In genomic region chr2:213285404-213285803, GRCh38 we compare ENCODE assay signal across 11 cellular contexts. TPM values are rescaled to one million over a fixed set of nuclear protein-coding genes. Genes with fewer than 3 reads are reported as not detected.
DNase-seq lines count a peak whose midpoint lies in the region; TF ChIP-seq lines count a peak whose summit lies in the region.
"Had no signal": no experiment of that assay in that cellular context is flagged by ENCODE, and none has a peak within 500 bp of the region (broad histone marks: within the 10 kb centered on the region; RNA-seq: fewer than 3 reads in every experiment).

No MANE protein-coding gene starts in this region.

- DNase-seq in activated T-cell treated with anti-CD3 and anti-CD28 coated beads, Interleukin-2, amount 50 U/mL, for 24 hours, result no peak
- no peak for DNase-seq in activated T-cell treated with anti-CD3 and anti-CD28 coated beads, Interleukin-2, amount 50 U/mL, for 48 hours
- no peak for DNase-seq in activated T-helper 1 cell treated with anti-CD3 and anti-CD28 coated beads, Interleukin-12 subunit alpha, Interleukin-12 subunit beta, Interleukin-2, Interleukin-4 antibody, amounts not matched to agents 30 ng/mL and 10 ng/mL and 1 ng/mL, durations not matched to agents 14 hours and 24 hours and 36 hours (ENCODE audit: low spot score)
- DNase-seq in suprapubic skin (ENCODE audit: low spot score in 2 of 2) (no peak), NCI-H2029 (lab: John Stamatoyannopoulos, UW) (no peak), NCI-H1930 (lab: John Stamatoyannopoulos, UW) (no peak), DMS 273 (lab: John Stamatoyannopoulos, UW; ENCODE audit: unreplicated experiment) (no peak)
- DNase-seq: NCI-H187 treated with DMSO at 0.1 percent for 48 hours, nucleus accumbens had no signal

- intact Hi-C loops in activated T-helper 1 cell treated with anti-CD3 and anti-CD28 coated beads, Interleukin-12 subunit alpha, Interleukin-12 subunit beta, Interleukin-2, Interleukin-4 antibody, amounts not matched to agents 30 ng/mL and 10 ng/mL and 1 ng/mL, durations not matched to agents 14 hours and 24 hours and 36 hours (cut with micrococcal nuclease), result loop anchor here (2.0 to 5.0 kb wide), 2 partner anchors 133 to 268 kb away; no protein-coding TSS in a partner anchor

- H3K27ac ChIP-seq in iPS-18a (ENCODE audit: low read length), result no peak overlapping the region
- no peak overlapping the region for H3K27ac ChIP-seq in suprapubic skin
- H3K27ac ChIP-seq: BLaER1 had no signal

- no peaks in the 10 kb centered on the region for H3K27me3 Mint-ChIP-seq in activated T-cell treated with anti-CD3 and anti-CD28 coated beads, Interleukin-2, amount 50 U/mL, for 24 hours
- H3K27me3 Mint-ChIP-seq in activated T-helper 1 cell treated with anti-CD3 and anti-CD28 coated beads, Interleukin-12 subunit alpha, Interleukin-12 subunit beta, Interleukin-2, Interleukin-4 antibody, amounts not matched to agents 30 ng/mL and 10 ng/mL and 1 ng/mL, durations not matched to agents 14 hours and 24 hours and 36 hours (ENCODE audit: insufficient read depth), result peaks cover 2% of the 10 kb centered on the region

- 50% methylated on average over 5 of the region's 5 CpGs for WGBS in suprapubic skin

- H3K36me3 Mint-ChIP-seq in activated T-cell treated with anti-CD3 and anti-CD28 coated beads, Interleukin-2, amount 50 U/mL, for 24 hours (ENCODE audit: low read depth), result peaks cover 6% of the 10 kb centered on the region
- no peaks in the 10 kb centered on the region for H3K36me3 Mint-ChIP-seq in activated T-helper 1 cell treated with anti-CD3 and anti-CD28 coated beads, Interleukin-12 subunit alpha, Interleukin-12 subunit beta, Interleukin-2, Interleukin-4 antibody, amounts not matched to agents 30 ng/mL and 10 ng/mL and 1 ng/mL, durations not matched to agents 14 hours and 24 hours and 36 hours (ENCODE audit: low read depth)

- H3K27me3 ChIP-seq in iPS-18a (ENCODE audit: control insufficient read depth, insufficient read depth, low read length), result no peaks in the 10 kb centered on the region
- H3K27me3 ChIP-seq in suprapubic skin, result no peaks in the 10 kb centered on the region
- H3K27me3 ChIP-seq: BLaER1 had no signal

- H3K9me3 ChIP-seq in iPS-18a (ENCODE audit: control insufficient read depth, low read depth, low read length) (no peaks in the 10 kb centered on the region), suprapubic skin (no peaks in the 10 kb centered on the region)
- H3K9me3 ChIP-seq: BLaER1 had no signal

- TF ChIP-seq EP300 in suprapubic skin (IDR thresholded peaks at IDR 0.05), result no peak

- no peaks in the 10 kb centered on the region for H3K9me3 Mint-ChIP-seq in activated T-cell treated with anti-CD3 and anti-CD28 coated beads, Interleukin-2, amount 50 U/mL, for 24 hours
- H3K9me3 Mint-ChIP-seq in activated T-helper 1 cell treated with anti-CD3 and anti-CD28 coated beads, Interleukin-12 subunit alpha, Interleukin-12 subunit beta, Interleukin-2, Interleukin-4 antibody, amounts not matched to agents 30 ng/mL and 10 ng/mL and 1 ng/mL, durations not matched to agents 14 hours and 24 hours and 36 hours, result no peaks in the 10 kb centered on the region

- TF ChIP-seq CTCF in suprapubic skin (IDR thresholded peaks at IDR 0.05), result no peak

- peaks cover 43% of the 10 kb centered on the region for H3K4me1 Mint-ChIP-seq in activated T-cell treated with anti-CD3 and anti-CD28 coated beads, Interleukin-2, amount 50 U/mL, for 24 hours (ENCODE audit: low read depth)
- H3K4me1 Mint-ChIP-seq in activated T-helper 1 cell treated with anti-CD3 and anti-CD28 coated beads, Interleukin-12 subunit alpha, Interleukin-12 subunit beta, Interleukin-2, Interleukin-4 antibody, amounts not matched to agents 30 ng/mL and 10 ng/mL and 1 ng/mL, durations not matched to agents 14 hours and 24 hours and 36 hours (ENCODE audit: low read depth), result peaks cover 25% of the 10 kb centered on the region

- H3K4me3 Mint-ChIP-seq in activated T-cell treated with anti-CD3 and anti-CD28 coated beads, Interleukin-2, amount 50 U/mL, for 24 hours, result peak overlapping the region; percentile 88
- peak overlapping the region; percentile 60 for H3K4me3 Mint-ChIP-seq in activated T-helper 1 cell treated with anti-CD3 and anti-CD28 coated beads, Interleukin-12 subunit alpha, Interleukin-12 subunit beta, Interleukin-2, Interleukin-4 antibody, amounts not matched to agents 30 ng/mL and 10 ng/mL and 1 ng/mL, durations not matched to agents 14 hours and 24 hours and 36 hours

- peaks cover 20% of the 10 kb centered on the region for H3K4me1 ChIP-seq in iPS-18a (ENCODE audit: control insufficient read depth, low read depth, low read length)
- peaks cover 39% of the 10 kb centered on the region for H3K4me1 ChIP-seq in suprapubic skin

- no peak overlapping the region for H3K27ac Mint-ChIP-seq in activated T-cell treated with anti-CD3 and anti-CD28 coated beads, Interleukin-2, amount 50 U/mL, for 24 hours
- H3K27ac Mint-ChIP-seq in activated T-helper 1 cell treated with anti-CD3 and anti-CD28 coated beads, Interleukin-12 subunit alpha, Interleukin-12 subunit beta, Interleukin-2, Interleukin-4 antibody, amounts not matched to agents 30 ng/mL and 10 ng/mL and 1 ng/mL, durations not matched to agents 14 hours and 24 hours and 36 hours, result no peak overlapping the region

- no peak for TF ChIP-seq POLR2A in suprapubic skin (IDR thresholded peaks at IDR 0.05)

- peak overlapping the region; percentile 84 for H3K9ac ChIP-seq in iPS-18a (ENCODE audit: low read length)

- H3K4me3 ChIP-seq in iPS-18a (ENCODE audit: low read length) (peak overlapping the region; percentile 88), suprapubic skin (peak overlapping the region; percentile 81)

- no peaks in the 10 kb centered on the region for H3K36me3 ChIP-seq in iPS-18a (ENCODE audit: control insufficient read depth, low read depth, low read length)
- H3K36me3 ChIP-seq in suprapubic skin, result no peaks in the 10 kb centered on the region
- H3K36me3 ChIP-seq: BLaER1 had no signal

RNA-seq across cellular contexts. Expression of gene SPAG16, which starts 1.1 kb away (rescaled TPM):
- 7.3 TPM in 2 replicates for total RNA-seq in activated T-helper 1 cell treated with anti-CD3 and anti-CD28 coated beads, Interleukin-12 subunit alpha, Interleukin-12 subunit beta, Interleukin-2, Interleukin-4 antibody, amounts not matched to agents 30 ng/mL and 10 ng/mL and 1 ng/mL, durations not matched to agents 14 hours and 24 hours and 36 hours
- total RNA-seq in suprapubic skin, result 10 to 100 TPM; 17.5 to 31.4 (median 22.0) TPM
